15 cellular contexts compared by ENCODE assay signal in genomic region chr1:88936223-88936523, GRCh38. TPM values are rescaled to one million over a fixed set of nuclear protein-coding genes. Genes with fewer than 3 reads are reported as not detected.
DNase-seq lines count a peak whose midpoint lies in the region; ATAC-seq and TF ChIP-seq lines count a peak whose summit lies in the region.
"Had no signal": no experiment of that assay in that cellular context is flagged by ENCODE, and none has a peak within 500 bp of the region (broad histone marks: within the 10 kb centered on the region; RNA-seq: fewer than 3 reads in every experiment).

No MANE protein-coding gene starts in this region.

- CTCF ChIA-PET in activated CD8-positive, alpha-beta T cell treated with anti-CD3 and anti-CD28 coated beads for 36 hours (lab: Charles Lee): interaction anchor here (0.5 to 1.0 kb wide), 7 partner anchors 16 to 520 kb away, joined by 3 to 4 read pairs (median 3); no protein-coding TSS in a partner anchor
- CTCF ChIA-PET in activated CD8-positive, alpha-beta T cell treated with anti-CD3 and anti-CD28 coated beads, Interleukin-2, amount 10 ng/mL, durations not matched to agents 7 days and 5 days (lab: Charles Lee): no interaction called here
- CTCF ChIA-PET in PC-9 (lab: Charles Lee): no interaction called here

- POLR2A ChIA-PET in activated CD8-positive, alpha-beta T cell treated with anti-CD3 and anti-CD28 coated beads for 36 hours (lab: Charles Lee): no interaction called here
- POLR2A ChIA-PET in activated CD8-positive, alpha-beta T cell treated with anti-CD3 and anti-CD28 coated beads, Interleukin-2, amount 10 ng/mL, durations not matched to agents 7 days and 5 days (lab: Charles Lee): no interaction called here
- POLR2A ChIA-PET in PC-9 (lab: Charles Lee; ENCODE audit: unreplicated experiment): no interaction called here

- no peak overlapping the region for H2AFZ ChIP-seq in PC-9
- H2AFZ ChIP-seq: GM23338 had no signal

- ATAC-seq in activated CD8-positive, alpha-beta T cell treated with anti-CD3 and anti-CD28 coated beads for 36 hours: no peak
- ATAC-seq in activated CD8-positive, alpha-beta T cell treated with anti-CD3 and anti-CD28 coated beads, Interleukin-2, amount 10 ng/mL, durations not matched to agents 7 days and 5 days: no peak
- ATAC-seq in thoracic aorta (ENCODE audit: insufficient number of reproducible peaks, low FRiP score, low read depth): no peak

- no TSS peak for BruUV-seq in PC-9 (replicated peaks; lab: Mats Ljungman, UMichigan)

- no peaks in the 10 kb centered on the region; the same call in 1 of the 2 replicates for H3F3A ChIP-seq in PC-9 (ENCODE audit: insufficient read depth, low read depth)

- H3K36me3 ChIP-seq in PC-9 (ENCODE audit: low read depth) (peaks cover 22% of the 10 kb centered on the region), thoracic aorta (peaks cover 12% of the 10 kb centered on the region)

- H3K27ac ChIP-seq in PC-9: no peak overlapping the region
- no peak overlapping the region for H3K27ac ChIP-seq in thoracic aorta
- H3K27ac ChIP-seq: BLaER1 treated with 17β-estradiol and CSF1 and Interleukin-3, amounts not matched to agents 10 nM and 100 nM had no signal

- no peaks in the 10 kb centered on the region for H3K9me3 Mint-ChIP-seq in activated CD8-positive, alpha-beta T cell treated with anti-CD3 and anti-CD28 coated beads for 36 hours
- H3K9me3 Mint-ChIP-seq in activated CD8-positive, alpha-beta T cell treated with anti-CD3 and anti-CD28 coated beads, Interleukin-2, amount 10 ng/mL, durations not matched to agents 7 days and 5 days (ENCODE audit: insufficient read depth): no peaks in the 10 kb centered on the region
- H3K9me3 Mint-ChIP-seq in chondrocyte (ENCODE audit: low read depth): no peaks in the 10 kb centered on the region
- H3K9me3 Mint-ChIP-seq: GM23338 had no signal

- H3K9me3 ChIP-seq in PC-9 (ENCODE audit: insufficient read depth, low read depth) (no peaks in the 10 kb centered on the region), thoracic aorta (no peaks in the 10 kb centered on the region)
- H3K9me3 ChIP-seq: SK-N-SH had no signal

- intact Hi-C loops in activated CD8-positive, alpha-beta T cell treated with anti-CD3 and anti-CD28 coated beads for 36 hours (cut with micrococcal nuclease): no loop called here
- intact Hi-C loops in PC-9 (cut with micrococcal nuclease; ENCODE audit: unreplicated experiment): no loop called here

- no peak for DNase-seq in activated CD8-positive, alpha-beta T cell treated with anti-CD3 and anti-CD28 coated beads for 36 hours
- no peak for DNase-seq in activated CD8-positive, alpha-beta T cell treated with anti-CD3 and anti-CD28 coated beads, Interleukin-2, amount 10 ng/mL, durations not matched to agents 7 days and 5 days
- DNase-seq in PC-9: no peak
- DNase-seq in chondrocyte (ENCODE audit: low spot score): no peak
- DNase-seq in thoracic aorta (ENCODE audit: low spot score): no peak
- no peak for DNase-seq in NCI-H1694 (lab: John Stamatoyannopoulos, UW)
- no peak for DNase-seq in SHP77 treated with DMSO at 0.1 percent for 48 hours (lab: John Stamatoyannopoulos, UW)
- DNase-seq in DMS53 treated with DMSO at 0.1 percent for 48 hours (lab: John Stamatoyannopoulos, UW; ENCODE audit: unreplicated experiment): no peak
- DNase-seq: 8988T, GF-D8, NCI-H1436 treated with DMSO at 0.1 percent for 48 hours had no signal

- H3K4me1 ChIP-seq in PC-9 (replicated peaks; ENCODE audit: insufficient read depth) (no peaks in the 10 kb centered on the region), thoracic aorta (ENCODE audit: control insufficient read depth in 1 of 2, low read depth in 2 of 2) (no peaks in the 10 kb centered on the region)
- H3K4me1 ChIP-seq: BLaER1 treated with 17β-estradiol and CSF1 and Interleukin-3, amounts not matched to agents 10 nM and 100 nM had no signal

- H3K4me1 Mint-ChIP-seq in activated CD8-positive, alpha-beta T cell treated with anti-CD3 and anti-CD28 coated beads for 36 hours (ENCODE audit: low read depth): peaks cover 6% of the 10 kb centered on the region
- peaks cover 2% of the 10 kb centered on the region for H3K4me1 Mint-ChIP-seq in activated CD8-positive, alpha-beta T cell treated with anti-CD3 and anti-CD28 coated beads, Interleukin-2, amount 10 ng/mL, durations not matched to agents 7 days and 5 days (ENCODE audit: low read depth)
- H3K4me1 Mint-ChIP-seq in chondrocyte (ENCODE audit: low read depth): peaks cover 3% of the 10 kb centered on the region
- H3K4me1 Mint-ChIP-seq: GM23338 had no signal

- H3K4me2 ChIP-seq in PC-9: no peak overlapping the region
- H3K4me2 ChIP-seq: BLaER1 treated with 17β-estradiol and CSF1 and Interleukin-3, amounts not matched to agents 10 nM and 100 nM; GM23338; SK-N-SH had no signal

- peak; percentile 36 for TF ChIP-seq CTCF in activated CD8-positive, alpha-beta T cell treated with anti-CD3 and anti-CD28 coated beads for 36 hours (IDR thresholded peaks at IDR 0.05)
- peak; percentile 45; the same call in 1 of the 2 replicates for TF ChIP-seq CTCF in PC-9 (conservative IDR thresholded peaks at IDR 0.05)
- peak; percentile 56 for TF ChIP-seq CTCF in chondrocyte (IDR thresholded peaks at IDR 0.05)
- TF ChIP-seq CTCF in thoracic aorta (IDR thresholded peaks at IDR 0.05): peak; percentile 2

- H3K79me2 ChIP-seq in PC-9 (ENCODE audit: low read depth): no peaks in the 10 kb centered on the region

- no peak overlapping the region for H3K27ac Mint-ChIP-seq in activated CD8-positive, alpha-beta T cell treated with anti-CD3 and anti-CD28 coated beads for 36 hours
- H3K27ac Mint-ChIP-seq in activated CD8-positive, alpha-beta T cell treated with anti-CD3 and anti-CD28 coated beads, Interleukin-2, amount 10 ng/mL, durations not matched to agents 7 days and 5 days: no peak overlapping the region
- H3K27ac Mint-ChIP-seq in chondrocyte (ENCODE audit: unreplicated experiment): no peak overlapping the region

- H3K27me3 Mint-ChIP-seq in activated CD8-positive, alpha-beta T cell treated with anti-CD3 and anti-CD28 coated beads for 36 hours: no peaks in the 10 kb centered on the region
- H3K27me3 Mint-ChIP-seq in activated CD8-positive, alpha-beta T cell treated with anti-CD3 and anti-CD28 coated beads, Interleukin-2, amount 10 ng/mL, durations not matched to agents 7 days and 5 days (ENCODE audit: low read depth): no peaks in the 10 kb centered on the region
- H3K27me3 Mint-ChIP-seq in chondrocyte (ENCODE audit: low read depth): no peaks in the 10 kb centered on the region

- H3K9me2 ChIP-seq in PC-9 (ENCODE audit: insufficient read depth): no peaks in the 10 kb centered on the region
- H3K9me2 ChIP-seq: SK-N-SH had no signal

- no peak overlapping the region for H3K4me3 ChIP-seq in PC-9
- no peak overlapping the region for H3K4me3 ChIP-seq in thoracic aorta
- H3K4me3 ChIP-seq: BLaER1 treated with 17β-estradiol and CSF1 and Interleukin-3, amounts not matched to agents 10 nM and 100 nM; GM23338; K562 had no signal

- H3K27me3 ChIP-seq in PC-9 (ENCODE audit: insufficient read depth, low read depth) (no peaks in the 10 kb centered on the region), thoracic aorta (replicated peaks; ENCODE audit: insufficient read depth) (no peaks in the 10 kb centered on the region)
- H3K27me3 ChIP-seq: BLaER1 treated with 17β-estradiol and CSF1 and Interleukin-3, amounts not matched to agents 10 nM and 100 nM had no signal

- H3K4me3 Mint-ChIP-seq in activated CD8-positive, alpha-beta T cell treated with anti-CD3 and anti-CD28 coated beads for 36 hours: no peak overlapping the region
- H3K4me3 Mint-ChIP-seq in activated CD8-positive, alpha-beta T cell treated with anti-CD3 and anti-CD28 coated beads, Interleukin-2, amount 10 ng/mL, durations not matched to agents 7 days and 5 days: no peak overlapping the region
- no peak overlapping the region for H3K4me3 Mint-ChIP-seq in chondrocyte (ENCODE audit: unreplicated experiment)
- H3K4me3 Mint-ChIP-seq: GM23338 had no signal

- H3K36me3 Mint-ChIP-seq in activated CD8-positive, alpha-beta T cell treated with anti-CD3 and anti-CD28 coated beads for 36 hours (ENCODE audit: low read depth): peaks cover 65% of the 10 kb centered on the region
- peaks cover 64% of the 10 kb centered on the region for H3K36me3 Mint-ChIP-seq in activated CD8-positive, alpha-beta T cell treated with anti-CD3 and anti-CD28 coated beads, Interleukin-2, amount 10 ng/mL, durations not matched to agents 7 days and 5 days (ENCODE audit: low read depth)
- H3K36me3 Mint-ChIP-seq in chondrocyte (ENCODE audit: low read depth): peaks cover 26% of the 10 kb centered on the region

- H4K20me1 ChIP-seq in PC-9 (ENCODE audit: insufficient read depth): peaks cover 6% of the 10 kb centered on the region

RNA-seq across cellular contexts. Expression of gene GTF2B, which starts 44.8 kb away (rescaled TPM):
- total RNA-seq in activated CD8-positive, alpha-beta T cell treated with anti-CD3 and anti-CD28 coated beads for 36 hours: 10 to 100 TPM; 40.7 to 42.0 TPM
- 10 to 100 TPM; 36.5 to 38.8 TPM for total RNA-seq in activated CD8-positive, alpha-beta T cell treated with anti-CD3 and anti-CD28 coated beads, Interleukin-2, amount 10 ng/mL, durations not matched to agents 7 days and 5 days
- 18.3 and 21.9 TPM in 2 replicates for total RNA-seq in PC-9 (2021)
- total RNA-seq in chondrocyte: 18.8 to 24.9 TPM (median 19.6 TPM) in 3 replicates
- total RNA-seq in thoracic aorta: 10 to 100 TPM; 17.3 to 27.4 TPM

RNA-seq across cellular contexts. Expression of gene KYAT3, which starts 56.3 kb away (rescaled TPM):
- total RNA-seq in activated CD8-positive, alpha-beta T cell treated with anti-CD3 and anti-CD28 coated beads for 36 hours: 10 to 100 TPM; 39.4 to 46.6 TPM
- 10 to 100 TPM; 30.4 to 31.2 TPM for total RNA-seq in activated CD8-positive, alpha-beta T cell treated with anti-CD3 and anti-CD28 coated beads, Interleukin-2, amount 10 ng/mL, durations not matched to agents 7 days and 5 days
- total RNA-seq in PC-9 (2021) (13.6 and 16.6 TPM in 2 replicates), chondrocyte (26.1 to 31.1 TPM (median 26.9 TPM) in 3 replicates), thoracic aorta (10 to 100 TPM; 16.7 to 24.8 TPM)

RNA-seq across cellular contexts. Expression of gene RBMXL1, which starts 56.3 kb away (rescaled TPM):
- total RNA-seq in activated CD8-positive, alpha-beta T cell treated with anti-CD3 and anti-CD28 coated beads for 36 hours: 10 to 100 TPM; 19.6 to 20.8 TPM
- total RNA-seq in activated CD8-positive, alpha-beta T cell treated with anti-CD3 and anti-CD28 coated beads, Interleukin-2, amount 10 ng/mL, durations not matched to agents 7 days and 5 days: 10 to 100 TPM; 17.4 to 20.3 TPM
- total RNA-seq in PC-9 (2021) (8.2 and 9.7 TPM in 2 replicates), chondrocyte (5.6 to 7.5 TPM (median 5.9 TPM) in 3 replicates), thoracic aorta (10 to 100 TPM; 17.6 to 26.2 TPM)

Comparison
In these comparisons a context has a peak if more than half of its experiments do, and no peak if none do; other contexts are left out.
1. CTCF ChIP-seq: peak in every context shown above with its lines; median percentile 56 in chondrocyte; 45 in PC-9; 36 in activated CD8-positive, alpha-beta T cell treated with anti-CD3 and anti-CD28 coated beads for 36 hours; 2 in thoracic aorta.